ENCODE assay signal across 8 cellular contexts in the genomic region with DNA sequence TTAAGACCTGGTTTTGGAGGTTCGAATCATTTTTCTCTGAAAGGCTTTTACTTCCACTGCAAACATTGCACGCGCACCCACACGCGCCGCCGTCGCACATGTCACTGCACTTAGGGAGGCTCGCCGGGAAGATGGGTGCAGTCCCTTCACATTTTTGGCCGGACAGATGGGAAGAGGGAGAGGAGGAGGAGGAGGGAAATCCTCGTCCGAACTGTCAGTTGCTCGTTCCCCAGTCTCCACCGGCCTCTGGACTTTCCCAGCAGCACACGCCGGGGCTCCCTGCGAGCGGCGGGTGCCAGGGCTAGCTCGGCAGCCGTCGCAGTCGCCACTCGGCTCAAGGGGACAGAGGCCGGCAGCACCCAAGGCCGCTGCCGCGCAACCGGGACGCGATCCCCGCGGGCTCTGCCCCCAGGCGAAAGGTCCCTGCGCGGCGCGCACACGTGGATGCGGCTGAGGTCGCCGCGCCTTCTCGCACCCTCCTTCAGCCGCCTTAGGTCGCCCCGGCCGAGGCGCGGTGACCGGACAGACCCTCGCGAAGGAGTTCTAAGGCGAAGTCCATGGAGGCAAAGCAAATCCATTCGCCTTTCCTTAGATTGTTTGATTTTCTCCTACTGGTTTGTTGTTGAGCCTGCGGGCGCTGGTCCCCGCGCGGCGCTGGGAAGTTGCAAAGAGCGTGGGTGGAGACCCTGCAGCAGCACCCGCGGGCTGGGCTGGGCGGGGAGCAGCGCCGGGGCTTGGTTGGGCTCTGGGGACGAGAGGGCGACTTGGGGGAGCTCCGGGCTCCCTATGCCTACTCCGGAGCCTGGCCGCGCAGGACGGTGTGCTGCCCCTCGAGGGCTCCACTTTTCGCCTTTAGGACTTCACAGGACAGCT. TPM values are rescaled to one million over a fixed set of nuclear protein-coding genes. Genes with fewer than 3 reads are reported as not detected.
DNase-seq lines count a peak whose midpoint lies in the region; ATAC-seq and TF ChIP-seq lines count a peak whose summit lies in the region.

No MANE protein-coding gene starts in this region.

- TF ChIP-seq CTCF in lower lobe of right lung (IDR thresholded peaks at IDR 0.05), result no peak

- H3K4me1 ChIP-seq in CD4-positive, CD25-positive, alpha-beta regulatory T cell (ENCODE audit: control insufficient read depth, insufficient read depth, low read length, poor library complexity, severe bottlenecking), result peaks cover 30% of the 10 kb centered on the region
- peaks cover 34% of the 10 kb centered on the region for H3K4me1 ChIP-seq in lower lobe of right lung

- ATAC-seq in CD4-positive, CD25-positive, alpha-beta regulatory T cell (ENCODE audit: low read depth in 2 of 2), result peak in 1 of 2 donors; percentile 3
- ATAC-seq in GM19397 (IDR thresholded peaks at IDR 0.05; ENCODE audit: unreplicated experiment) (peak; percentile 5), HG03565 (IDR thresholded peaks at IDR 0.05; ENCODE audit: unreplicated experiment) (peak; percentile 1), lower lobe of right lung (peak; percentile 58 to 63)
- ATAC-seq in central memory CD8-positive, alpha-beta T cell (replicated peaks; ENCODE audit: extremely low read depth, poor library complexity, severe bottlenecking), result no peak

- no peaks in the 10 kb centered on the region for H3K36me3 ChIP-seq in CD4-positive, CD25-positive, alpha-beta regulatory T cell (ENCODE audit: control insufficient read depth, insufficient read depth, low read length)
- no peaks in the 10 kb centered on the region for H3K36me3 ChIP-seq in lower lobe of right lung

- H3K36me3 Mint-ChIP-seq in CD4-positive, CD25-positive, alpha-beta regulatory T cell, result peaks cover 8% of the 10 kb centered on the region
- H3K36me3 Mint-ChIP-seq in T-helper 2 cell treated with Interferon-gamma antibody and Interleukin-4, amounts not matched to agents 5 μg/mL and 100 μg/mL, for 36 hours (ENCODE audit: low read depth), result peaks cover 31% of the 10 kb centered on the region
- H3K36me3 Mint-ChIP-seq in central memory CD8-positive, alpha-beta T cell (ENCODE audit: insufficient read depth), result peaks cover 7% of the 10 kb centered on the region

- H3K9me3 ChIP-seq in CD4-positive, CD25-positive, alpha-beta regulatory T cell (ENCODE audit: control insufficient read depth in 2 of 2, low read length in 2 of 2), result no peaks in the 10 kb centered on the region
- H3K9me3 ChIP-seq in lower lobe of right lung, result no peaks in the 10 kb centered on the region

- H3K27ac Mint-ChIP-seq in CD4-positive, CD25-positive, alpha-beta regulatory T cell, result peak overlapping the region; percentile 81 to 95 (median 90)
- peak overlapping the region; percentile 96 for H3K27ac Mint-ChIP-seq in T-helper 2 cell treated with Interferon-gamma antibody and Interleukin-4, amounts not matched to agents 5 μg/mL and 100 μg/mL, for 36 hours
- peak overlapping the region; percentile 42 for H3K27ac Mint-ChIP-seq in central memory CD8-positive, alpha-beta T cell (ENCODE audit: low read depth)

- H3K4me3 ChIP-seq in CD4-positive, CD25-positive, alpha-beta regulatory T cell (ENCODE audit: low read depth, low read length), result peak overlapping the region; percentile 96
- peak overlapping the region; percentile 63 for H3K4me3 ChIP-seq in lower lobe of right lung

- peaks cover 6 to 39% (median 22%) of the 10 kb centered on the region in 4 donors for H3K4me1 Mint-ChIP-seq in CD4-positive, CD25-positive, alpha-beta regulatory T cell
- H3K4me1 Mint-ChIP-seq in T-helper 2 cell treated with Interferon-gamma antibody and Interleukin-4, amounts not matched to agents 5 μg/mL and 100 μg/mL, for 36 hours (ENCODE audit: low read depth), result peaks cover 48% of the 10 kb centered on the region
- H3K4me1 Mint-ChIP-seq in central memory CD8-positive, alpha-beta T cell, result peaks cover 25% of the 10 kb centered on the region

- H3K27me3 ChIP-seq in CD4-positive, CD25-positive, alpha-beta regulatory T cell (ENCODE audit: control insufficient read depth, insufficient read depth, low read length), result no peaks in the 10 kb centered on the region
- H3K27me3 ChIP-seq in lower lobe of right lung (ENCODE audit: low read depth), result peaks cover 51% of the 10 kb centered on the region

- peak overlapping the region; percentile 70 for H3K27ac ChIP-seq in CD4-positive, CD25-positive, alpha-beta regulatory T cell (ENCODE audit: insufficient read depth, low read length, poor library complexity, severe bottlenecking)
- H3K27ac ChIP-seq in lower lobe of right lung, result peak overlapping the region; percentile 18

- intact Hi-C loops in lower lobe of right lung (cut with DNase I), result no loop called here

- peak overlapping the region; percentile 93 to 97 (median 95) for H3K4me3 Mint-ChIP-seq in CD4-positive, CD25-positive, alpha-beta regulatory T cell
- peak overlapping the region; percentile 94 for H3K4me3 Mint-ChIP-seq in T-helper 2 cell treated with Interferon-gamma antibody and Interleukin-4, amounts not matched to agents 5 μg/mL and 100 μg/mL, for 36 hours
- H3K4me3 Mint-ChIP-seq in central memory CD8-positive, alpha-beta T cell, result peak overlapping the region; percentile 90

- DNase-seq in CD4-positive, CD25-positive, alpha-beta regulatory T cell, result peak; percentile 39 to 67 (median 46)
- peak; percentile 48 for DNase-seq in T-helper 2 cell treated with Interferon-gamma antibody and Interleukin-4, amounts not matched to agents 5 μg/mL and 100 μg/mL, for 36 hours (ENCODE audit: low spot score)
- no peak for DNase-seq in central memory CD8-positive, alpha-beta T cell (ENCODE audit: low spot score in 2 of 2)
- peak; percentile 64 for DNase-seq in lower lobe of right lung
- peak; percentile 31 to 61 (median 46) for DNase-seq in stimulated activated naive CD4-positive, alpha-beta T cell (lab: John Stamatoyannopoulos, UW)
- DNase-seq in inferior parietal cortex (ENCODE audit: extremely low spot score), result no peak

- H3K9me3 Mint-ChIP-seq in CD4-positive, CD25-positive, alpha-beta regulatory T cell, result no peaks in the 10 kb centered on the region
- H3K9me3 Mint-ChIP-seq in T-helper 2 cell treated with Interferon-gamma antibody and Interleukin-4, amounts not matched to agents 5 μg/mL and 100 μg/mL, for 36 hours, result no peaks in the 10 kb centered on the region
- H3K9me3 Mint-ChIP-seq in central memory CD8-positive, alpha-beta T cell, result no peaks in the 10 kb centered on the region

- no peaks in the 10 kb centered on the region for H3K27me3 Mint-ChIP-seq in CD4-positive, CD25-positive, alpha-beta regulatory T cell
- H3K27me3 Mint-ChIP-seq in T-helper 2 cell treated with Interferon-gamma antibody and Interleukin-4, amounts not matched to agents 5 μg/mL and 100 μg/mL, for 36 hours (ENCODE audit: low read depth), result no peaks in the 10 kb centered on the region
- H3K27me3 Mint-ChIP-seq in central memory CD8-positive, alpha-beta T cell, result no peaks in the 10 kb centered on the region

RNA-seq across cellular contexts. Expression of a gene that starts 1.2 kb away (rescaled TPM):
- total RNA-seq in CD4-positive, CD25-positive, alpha-beta regulatory T cell, result 17.4 TPM
- 1 to 10 TPM; 1.4 to 5.1 (median 4.4) TPM for polyA plus RNA-seq in CD4-positive, CD25-positive, alpha-beta regulatory T cell
- total RNA-seq in lower lobe of right lung, result 6.1 TPM

Comparison
In these comparisons a context has a peak if more than half of its experiments do, and no peak if none do; other contexts are left out.
1. DNase-seq: peak in CD4-positive, CD25-positive, alpha-beta regulatory T cell (3 of 3), T-helper 2 cell treated with Interferon-gamma antibody and Interleukin-4, amounts not matched to agents 5 μg/mL and 100 μg/mL, for 36 hours (single experiment), lower lobe of right lung (single experiment) and stimulated activated naive CD4-positive, alpha-beta T cell (6 of 6); none in central memory CD8-positive, alpha-beta T cell (0 of 2) and inferior parietal cortex (single experiment).
2. H3K27ac Mint-ChIP-seq: peak in every context shown above with its lines; median percentile 96 in T-helper 2 cell treated with Interferon-gamma antibody and Interleukin-4, amounts not matched to agents 5 μg/mL and 100 μg/mL, for 36 hours; 90 in CD4-positive, CD25-positive, alpha-beta regulatory T cell; 42 in central memory CD8-positive, alpha-beta T cell.
3. Peak in every context shown above with its lines, with median percentiles within 50 percentile points of each other: H3K4me3 Mint-ChIP-seq.